22 cellular contexts compared by ENCODE assay signal in genomic region chr15:46222861-46223260, GRCh38.
"Had no signal": no experiment of that assay in that cellular context is flagged by ENCODE, and none has a peak within 500 bp of the region (broad histone marks: within the 10 kb centered on the region; RNA-seq: fewer than 3 reads in every experiment).

No MANE protein-coding gene starts in this region.

- H3K27me3 Mint-ChIP-seq: memory B cell; natural killer cell treated with Interleukin-12 subunit alpha and Interleukin-12 subunit beta and Interleukin-15 and Interleukin-18, amount 100 ng/mL, for 72 hours; stimulated activated memory B cell treated with anti-CD40 and anti-IgM and Interleukin-4, amounts not matched to agents 10 μg/mL and 1 μg/mL and 100 μg/mL, for 72 hours; stimulated activated naive CD8-positive, alpha-beta T cell treated with anti-CD3 and anti-CD28 coated beads, Interleukin-15, Interleukin-2, amounts not matched to agents 100 ng/mL and 50 ng/mL, for 24 hours had no signal

- H3K4me3 Mint-ChIP-seq: immature natural killer cell; memory B cell; mesothelial cell of epicardium; natural killer cell treated with Interleukin-12 subunit alpha and Interleukin-12 subunit beta and Interleukin-15 and Interleukin-18, amount 100 ng/mL, for 72 hours; neural progenitor cell; stimulated activated memory B cell treated with anti-CD40 and anti-IgM and Interleukin-4, amounts not matched to agents 10 μg/mL and 1 μg/mL and 100 μg/mL, for 72 hours; stimulated activated naive CD8-positive, alpha-beta T cell treated with anti-CD3 and anti-CD28 coated beads, Interleukin-15, Interleukin-2, amounts not matched to agents 100 ng/mL and 50 ng/mL, for 24 hours had no signal

- H3K36me3 Mint-ChIP-seq: immature natural killer cell; memory B cell; mesothelial cell of epicardium; natural killer cell treated with Interleukin-12 subunit alpha and Interleukin-12 subunit beta and Interleukin-15 and Interleukin-18, amount 100 ng/mL, for 72 hours; neural progenitor cell; stimulated activated memory B cell treated with anti-CD40 and anti-IgM and Interleukin-4, amounts not matched to agents 10 μg/mL and 1 μg/mL and 100 μg/mL, for 72 hours had no signal

- H3K4me1 Mint-ChIP-seq: immature natural killer cell; memory B cell; mesothelial cell of epicardium; neural progenitor cell; stimulated activated memory B cell treated with anti-CD40 and anti-IgM and Interleukin-4, amounts not matched to agents 10 μg/mL and 1 μg/mL and 100 μg/mL, for 72 hours had no signal

- H3K9me3 Mint-ChIP-seq: mesothelial cell of epicardium, neural progenitor cell had no signal

- DNase-seq: dermis blood vessel endothelial cell; esophagus squamous epithelium; foreskin fibroblast; glutamatergic neuron; immature natural killer cell; left cardiac atrium; left ventricle myocardium inferior; lower lobe of right lung; nucleus accumbens; ovary; right lobe of liver; stimulated activated CD4-positive, alpha-beta T cell treated with anti-CD3 and anti-CD28 coated beads, Interleukin-1b, Interleukin-23, amount 100 ng/mL, for 48 hours; stimulated activated CD4-positive, alpha-beta T cell treated with anti-CD3 and anti-CD28 coated beads, Interleukin-4, amount 100 ng/mL, for 24 hours; testis; upper lobe of right lung had no signal

- ATAC-seq: gastroesophageal sphincter; left cardiac atrium; lower lobe of right lung; natural killer cell treated with Interleukin-12 subunit alpha and Interleukin-12 subunit beta and Interleukin-15 and Interleukin-18, amount 100 ng/mL, for 72 hours; right lobe of liver; stimulated activated memory B cell treated with anti-CD40 and anti-IgM and Interleukin-4, amounts not matched to agents 10 μg/mL and 1 μg/mL and 100 μg/mL, for 72 hours; upper lobe of right lung had no signal

- H3K27ac Mint-ChIP-seq: immature natural killer cell; memory B cell; mesothelial cell of epicardium; natural killer cell treated with Interleukin-12 subunit alpha and Interleukin-12 subunit beta and Interleukin-15 and Interleukin-18, amount 100 ng/mL, for 72 hours; neural progenitor cell; stimulated activated memory B cell treated with anti-CD40 and anti-IgM and Interleukin-4, amounts not matched to agents 10 μg/mL and 1 μg/mL and 100 μg/mL, for 72 hours; stimulated activated naive CD8-positive, alpha-beta T cell treated with anti-CD3 and anti-CD28 coated beads, Interleukin-15, Interleukin-2, amounts not matched to agents 100 ng/mL and 50 ng/mL, for 24 hours had no signal
